In the genomic region with DNA sequence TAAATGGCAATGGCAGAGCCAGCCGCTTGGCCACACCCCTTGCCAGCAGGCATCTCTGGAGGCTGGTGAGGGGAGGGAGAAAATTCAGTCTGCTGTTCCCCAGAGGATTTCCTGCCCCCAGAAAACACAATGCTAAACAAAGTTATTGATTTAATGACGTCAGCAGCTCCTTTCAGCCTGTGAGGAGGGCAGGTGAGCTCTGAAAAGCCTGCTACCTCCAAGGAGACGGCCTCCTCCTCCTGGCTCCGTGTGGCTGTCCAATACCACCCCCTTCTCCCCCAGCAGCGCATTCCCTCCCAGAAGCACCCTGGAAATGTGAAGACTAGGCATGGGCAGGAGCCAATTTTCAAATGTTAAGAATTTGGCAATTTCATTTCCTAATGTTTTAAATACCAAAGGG, we compare ENCODE assay signal across 1 cellular context.
TF ChIP-seq lines count a peak whose summit lies in the region.

No MANE protein-coding gene starts in this region.

TF ChIP-seq in GM23338, 12 proteins besides CTCF, POLR2A, EP300 and RAD21:
- TF ChIP-seq, protein P1, sequence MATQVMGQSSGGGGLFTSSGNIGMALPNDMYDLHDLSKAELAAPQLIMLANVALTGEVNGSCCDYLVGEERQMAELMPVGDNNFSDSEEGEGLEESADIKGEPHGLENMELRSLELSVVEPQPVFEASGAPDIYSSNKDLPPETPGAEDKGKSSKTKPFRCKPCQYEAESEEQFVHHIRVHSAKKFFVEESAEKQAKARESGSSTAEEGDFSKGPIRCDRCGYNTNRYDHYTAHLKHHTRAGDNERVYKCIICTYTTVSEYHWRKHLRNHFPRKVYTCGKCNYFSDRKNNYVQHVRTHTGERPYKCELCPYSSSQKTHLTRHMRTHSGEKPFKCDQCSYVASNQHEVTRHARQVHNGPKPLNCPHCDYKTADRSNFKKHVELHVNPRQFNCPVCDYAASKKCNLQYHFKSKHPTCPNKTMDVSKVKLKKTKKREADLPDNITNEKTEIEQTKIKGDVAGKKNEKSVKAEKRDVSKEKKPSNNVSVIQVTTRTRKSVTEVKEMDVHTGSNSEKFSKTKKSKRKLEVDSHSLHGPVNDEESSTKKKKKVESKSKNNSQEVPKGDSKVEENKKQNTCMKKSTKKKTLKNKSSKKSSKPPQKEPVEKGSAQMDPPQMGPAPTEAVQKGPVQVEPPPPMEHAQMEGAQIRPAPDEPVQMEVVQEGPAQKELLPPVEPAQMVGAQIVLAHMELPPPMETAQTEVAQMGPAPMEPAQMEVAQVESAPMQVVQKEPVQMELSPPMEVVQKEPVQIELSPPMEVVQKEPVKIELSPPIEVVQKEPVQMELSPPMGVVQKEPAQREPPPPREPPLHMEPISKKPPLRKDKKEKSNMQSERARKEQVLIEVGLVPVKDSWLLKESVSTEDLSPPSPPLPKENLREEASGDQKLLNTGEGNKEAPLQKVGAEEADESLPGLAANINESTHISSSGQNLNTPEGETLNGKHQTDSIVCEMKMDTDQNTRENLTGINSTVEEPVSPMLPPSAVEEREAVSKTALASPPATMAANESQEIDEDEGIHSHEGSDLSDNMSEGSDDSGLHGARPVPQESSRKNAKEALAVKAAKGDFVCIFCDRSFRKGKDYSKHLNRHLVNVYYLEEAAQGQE (IDR thresholded peaks at IDR 0.05; ENCODE audit: unreplicated experiment): no peak
- peak; percentile 73 for TF ChIP-seq CREB1 (CRISPR knock-in tag; IDR thresholded peaks at IDR 0.05; ENCODE audit: low read depth)
